ENCODE assay signal across 12 cellular contexts in genomic region chr22:19800761-19801244, GRCh38. TPM values are rescaled to one million over a fixed set of nuclear protein-coding genes. Genes with fewer than 3 reads are reported as not detected.
A peak's percentile ranks its signal among the peaks of the same experiment; 100 is the strongest.
DNase-seq lines count a peak whose midpoint lies in the region; ATAC-seq and TF ChIP-seq lines count a peak whose summit lies in the region.
"Had no signal": no experiment of that assay in that cellular context is flagged by ENCODE, and none has a peak within 500 bp of the region (broad histone marks: within the 10 kb centered on the region; RNA-seq: fewer than 3 reads in every experiment).

No MANE protein-coding gene starts in this region.

- H3K9me3 ChIP-seq in BE2C (no peaks in the 10 kb centered on the region), Loucy (ENCODE audit: insufficient read depth, low read depth, low read length) (no peaks in the 10 kb centered on the region), left lung (no peaks in the 10 kb centered on the region)

- H3K4me1 ChIP-seq in BE2C (peaks cover 14% of the 10 kb centered on the region), Loucy (ENCODE audit: insufficient read depth, low read length, poor library complexity, severe bottlenecking) (no peaks in the 10 kb centered on the region), left lung (no peaks in the 10 kb centered on the region)

- H3K4me2 ChIP-seq in Loucy (ENCODE audit: low read depth, low read length, poor library complexity, severe bottlenecking), result no peak overlapping the region

- H3K9me2 ChIP-seq in Loucy (replicated peaks; ENCODE audit: low read depth, low read length), result no peaks in the 10 kb centered on the region

- H3K36me3 ChIP-seq in BE2C (no peaks in the 10 kb centered on the region), Loucy (ENCODE audit: insufficient read depth, low read length) (no peaks in the 10 kb centered on the region), left lung (peaks cover 0 to 5% of the 10 kb centered on the region in 2 donors)

- H3K27ac ChIP-seq in left lung, result no peak overlapping the region

- TF ChIP-seq CTCF in BE2C (IDR thresholded peaks at IDR 0.05; ENCODE audit: low read depth, low read length) (peak; percentile 44), Loucy (conservative IDR thresholded peaks at IDR 0.05; ENCODE audit: low read length) (peak; percentile 39; the same call in 1 of the 2 replicates), left lung (IDR thresholded peaks at IDR 0.05) (no peak), GM13977 (IDR thresholded peaks at IDR 0.05; ENCODE audit: extremely low read depth, insufficient read depth, missing control alignments) (no peak)

- intact Hi-C loops in left lung (cut with DNase I), result no loop called here

- no peaks in the 10 kb centered on the region for H3K27me3 ChIP-seq in BE2C
- no peaks in the 10 kb centered on the region for H3K27me3 ChIP-seq in Loucy (ENCODE audit: insufficient read depth, low read length, poor library complexity, severe bottlenecking)
- no peaks in the 10 kb centered on the region for H3K27me3 ChIP-seq in left lung

- H3K4me3 ChIP-seq in BE2C (ENCODE audit: low read depth, low read length), result no peak overlapping the region
- H3K4me3 ChIP-seq in Loucy (ENCODE audit: low read length, poor library complexity, severe bottlenecking), result no peak overlapping the region
- no peak overlapping the region for H3K4me3 ChIP-seq in left lung

- H4K20me1 ChIP-seq in Loucy (ENCODE audit: insufficient read depth, low read length, poor library complexity, severe bottlenecking), result no peaks in the 10 kb centered on the region

- ATAC-seq in left lung (peak; percentile 14), GM19395 (IDR thresholded peaks at IDR 0.05; ENCODE audit: unreplicated experiment) (no peak)
- ATAC-seq: activated CD4-positive, CD25-positive, alpha-beta regulatory T cell treated with anti-CD3 and anti-CD28 coated beads, Interleukin-2, amount 50 U/mL, for 24 hours had no signal

- no peaks in the 10 kb centered on the region for H3K79me2 ChIP-seq in Loucy (ENCODE audit: insufficient read depth, low read length)

- no peaks in the 10 kb centered on the region for H3F3A ChIP-seq in Loucy (ENCODE audit: low read depth)

- in situ Hi-C loops in GM13977 (cut with MboI; ENCODE audit: low pct_unique_long_range_greater_than_20kb, low sequenced_read_pairs, unreplicated experiment), result loop anchor here (10.0 kb wide), 1 partner anchor 94 kb away; no protein-coding TSS in a partner anchor

- DNase-seq in BE2C, result peak; percentile 41
- DNase-seq in cerebellar cortex (ENCODE audit: low spot score), result peak; percentile 29
- DNase-seq in left lung, result peak in 1 of 2 donors; percentile 61
- no peak for DNase-seq in GM13977 (ENCODE audit: low spot score)
- DNase-seq in DMS114 treated with DMSO at 0.1 percent for 48 hours (lab: John Stamatoyannopoulos, UW; ENCODE audit: unreplicated experiment), result no peak
- DNase-seq in SIG-M5 treated with dmso at 0.1 percent for 504 hours (lab: John Stamatoyannopoulos, UW; ENCODE audit: unreplicated experiment), result no peak
- DNase-seq: amygdala, DMS 273 treated with DMSO at 0.1 percent for 48 hours, KG1 had no signal

- no peak overlapping the region for H3K9ac ChIP-seq in Loucy (ENCODE audit: low read depth, low read length, poor library complexity, severe bottlenecking)

- no peak overlapping the region for H2AFZ ChIP-seq in Loucy (ENCODE audit: low read length)

RNA-seq across cellular contexts. Expression of gene TBX1, which starts 40.2 kb away (rescaled TPM):
- polyA plus RNA-seq in BE2C (2012; ENCODE audit: insufficient read depth, insufficient read length, low read depth), result not detected
- total RNA-seq in left lung, result 10 to 100 TPM in 1 of 2 donors, 1 to 10 TPM in 1; 4.4 to 11.2 TPM

RNA-seq across cellular contexts. Expression of gene GNB1L, which starts 53.9 kb away (rescaled TPM):
- 3.2 TPM for polyA plus RNA-seq in BE2C (2012; ENCODE audit: insufficient read depth, insufficient read length, low read depth)
- total RNA-seq in left lung, result 1 to 10 TPM; 6.7 to 7.9 TPM

RNA-seq across cellular contexts. Expression of gene RTL10, which starts 53.9 kb away (rescaled TPM):
- polyA plus RNA-seq in BE2C (2012; ENCODE audit: insufficient read depth, insufficient read length, low read depth), result 49.7 TPM
- total RNA-seq in left lung, result 10 to 100 TPM; 21.4 to 28.0 TPM

Comparison
In these comparisons a context has a peak if more than half of its experiments do, and no peak if none do; other contexts are left out.
1. DNase-seq: peak in BE2C (single experiment) and cerebellar cortex (single experiment); none in GM13977 (single experiment), DMS114 treated with DMSO at 0.1 percent for 48 hours (single experiment) and SIG-M5 treated with dmso at 0.1 percent for 504 hours (single experiment).
2. CTCF ChIP-seq: peak in BE2C (single experiment) and Loucy (single experiment); none in left lung (0 of 2) and GM13977 (single experiment).